Comparison of ENCODE assay signal across 11 cellular contexts in genomic region chr6:132635906-132636305, GRCh38. TPM values are rescaled to one million over a fixed set of nuclear protein-coding genes. Genes with fewer than 3 reads are reported as not detected.
"Had no signal": no experiment of that assay in that cellular context is flagged by ENCODE, and none has a peak within 500 bp of the region (broad histone marks: within the 10 kb centered on the region; RNA-seq: fewer than 3 reads in every experiment).

No MANE protein-coding gene starts in this region.

RNA-seq across cellular contexts. Expression of gene TAAR2, which starts 11.8 kb away (rescaled TPM):
- total RNA-seq: OCI-LY7, PC-3, PC-9, Peyer's patch, Right ventricle myocardium inferior, Right ventricle myocardium superior, RPMI7951, SJCRH30, SJSA1, SK-MEL-5 had no signal
- polyA plus RNA-seq: SK-N-SH had no signal

RNA-seq across cellular contexts. Expression of gene TAAR1, which starts 23.1 kb away (rescaled TPM):
- total RNA-seq: OCI-LY7, PC-3, PC-9, Peyer's patch, Right ventricle myocardium inferior, Right ventricle myocardium superior, RPMI7951, SJCRH30, SJSA1, SK-MEL-5 had no signal
- polyA plus RNA-seq: SK-N-SH had no signal

RNA-seq across cellular contexts. Expression of gene TAAR5, which starts 46.4 kb away (rescaled TPM):
- total RNA-seq: OCI-LY7, PC-3, PC-9, Peyer's patch, Right ventricle myocardium inferior, Right ventricle myocardium superior, RPMI7951, SJCRH30, SJSA1, SK-MEL-5 had no signal
- polyA plus RNA-seq: SK-N-SH had no signal
